Comparison of ENCODE assay signal across 16 cellular contexts in genomic region chrX:136260801-136261200, GRCh38. TPM values are rescaled to one million over a fixed set of nuclear protein-coding genes. Genes with fewer than 3 reads are reported as not detected.
DNase-seq lines count a peak whose midpoint lies in the region; ATAC-seq, FAIRE-seq and TF ChIP-seq lines count a peak whose summit lies in the region.
"Had no signal": no experiment of that assay in that cellular context is flagged by ENCODE, and none has a peak within 500 bp of the region (broad histone marks: within the 10 kb centered on the region; RNA-seq: fewer than 3 reads in every experiment).

No MANE protein-coding gene starts in this region.

- H3K27me3 Mint-ChIP-seq in osteocyte (ENCODE audit: unreplicated experiment): no peaks in the 10 kb centered on the region
- H3K27me3 Mint-ChIP-seq in naive thymus-derived CD8-positive, alpha-beta T cell: no peaks in the 10 kb centered on the region
- H3K27me3 Mint-ChIP-seq: naive thymus-derived CD4-positive, alpha-beta T cell had no signal

- peaks cover 4% of the 10 kb centered on the region for H3K9me3 Mint-ChIP-seq in osteocyte (ENCODE audit: unreplicated experiment)
- no peaks in the 10 kb centered on the region for H3K9me3 Mint-ChIP-seq in stimulated activated effector memory CD8-positive, alpha-beta T cell treated with anti-CD3 and anti-CD28 coated beads, Interleukin-12 subunit alpha, Interleukin-12 subunit beta, amount 100 ng/mL, for 72 hours
- no peaks in the 10 kb centered on the region for H3K9me3 Mint-ChIP-seq in naive thymus-derived CD8-positive, alpha-beta T cell
- H3K9me3 Mint-ChIP-seq: naive thymus-derived CD4-positive, alpha-beta T cell had no signal

- no peak overlapping the region for H3K27ac ChIP-seq in left lung
- H3K27ac ChIP-seq: cardiac muscle cell had no signal

- H3K4me1 Mint-ChIP-seq in osteocyte (ENCODE audit: unreplicated experiment): peaks cover 75% of the 10 kb centered on the region
- peaks cover 13% of the 10 kb centered on the region for H3K4me1 Mint-ChIP-seq in stimulated activated effector memory CD8-positive, alpha-beta T cell treated with anti-CD3 and anti-CD28 coated beads, Interleukin-12 subunit alpha, Interleukin-12 subunit beta, amount 100 ng/mL, for 72 hours
- peaks cover 6 to 11% (median 11%) of the 10 kb centered on the region in 4 donors for H3K4me1 Mint-ChIP-seq in naive thymus-derived CD8-positive, alpha-beta T cell

- no peaks in the 10 kb centered on the region for H3K9me3 ChIP-seq in left lung
- H3K9me3 ChIP-seq: Caco-2 had no signal

- H3K27ac Mint-ChIP-seq in osteocyte (ENCODE audit: unreplicated experiment): peak overlapping the region; percentile 85
- H3K27ac Mint-ChIP-seq in stimulated activated effector memory CD8-positive, alpha-beta T cell treated with anti-CD3 and anti-CD28 coated beads, Interleukin-12 subunit alpha, Interleukin-12 subunit beta, amount 100 ng/mL, for 72 hours: no peak overlapping the region
- H3K27ac Mint-ChIP-seq in naive thymus-derived CD8-positive, alpha-beta T cell: no peak overlapping the region

- no peaks in the 10 kb centered on the region for H3K4me1 ChIP-seq in left lung
- H3K4me1 ChIP-seq: Caco-2 had no signal

- H3K4me3 ChIP-seq in epithelial cell of esophagus (ENCODE audit: low read length): no peak overlapping the region
- no peak overlapping the region for H3K4me3 ChIP-seq in left lung
- H3K4me3 ChIP-seq: cardiac muscle cell had no signal

- FAIRE-seq in RCC 7860 (lab: Jason Lieb, UNC): peak; percentile 39

- H3K27me3 ChIP-seq in left lung: no peaks in the 10 kb centered on the region
- H3K27me3 ChIP-seq: cardiac muscle cell had no signal

- ATAC-seq in GM21529 (IDR thresholded peaks at IDR 0.05; ENCODE audit: unreplicated experiment) (no peak), left lung (no peak)
- ATAC-seq in stimulated activated effector memory CD8-positive, alpha-beta T cell treated with anti-CD3 and anti-CD28 coated beads, Interleukin-12 subunit alpha, Interleukin-12 subunit beta, amount 100 ng/mL, for 72 hours: no peak
- no peak for ATAC-seq in naive thymus-derived CD8-positive, alpha-beta T cell
- ATAC-seq: naive thymus-derived CD4-positive, alpha-beta T cell; sciatic nerve had no signal

- TF ChIP-seq CTCF in epithelial cell of esophagus (IDR thresholded peaks at IDR 0.05; ENCODE audit: insufficient read depth, low read depth, low read length, missing control alignments) (no peak), osteocyte (IDR thresholded peaks at IDR 0.05) (no peak), left lung (IDR thresholded peaks at IDR 0.05) (no peak)

- no peaks in the 10 kb centered on the region for H3K36me3 Mint-ChIP-seq in osteocyte (ENCODE audit: unreplicated experiment)
- no peaks in the 10 kb centered on the region for H3K36me3 Mint-ChIP-seq in stimulated activated effector memory CD8-positive, alpha-beta T cell treated with anti-CD3 and anti-CD28 coated beads, Interleukin-12 subunit alpha, Interleukin-12 subunit beta, amount 100 ng/mL, for 72 hours
- no peaks in the 10 kb centered on the region for H3K36me3 Mint-ChIP-seq in naive thymus-derived CD8-positive, alpha-beta T cell
- H3K36me3 Mint-ChIP-seq: naive thymus-derived CD4-positive, alpha-beta T cell had no signal

- POLR2A ChIA-PET in naive thymus-derived CD8-positive, alpha-beta T cell (lab: Charles Lee): no interaction called here

- intact Hi-C loops in left lung (cut with DNase I): loop anchor here in 1 of 2 donors (10.0 kb wide), 1 partner anchor 236 kb away; no protein-coding TSS in a partner anchor

- H3K4me3 Mint-ChIP-seq in osteocyte (ENCODE audit: unreplicated experiment): no peak overlapping the region
- H3K4me3 Mint-ChIP-seq in stimulated activated effector memory CD8-positive, alpha-beta T cell treated with anti-CD3 and anti-CD28 coated beads, Interleukin-12 subunit alpha, Interleukin-12 subunit beta, amount 100 ng/mL, for 72 hours: no peak overlapping the region
- H3K4me3 Mint-ChIP-seq in naive thymus-derived CD8-positive, alpha-beta T cell: no peak overlapping the region
- H3K4me3 Mint-ChIP-seq: naive thymus-derived CD4-positive, alpha-beta T cell had no signal

- no peaks in the 10 kb centered on the region for H3K36me3 ChIP-seq in left lung
- H3K36me3 ChIP-seq: cardiac muscle cell had no signal

- DNase-seq in GM03348 (ENCODE audit: low spot score): peak; percentile 18
- peak; percentile 62 for DNase-seq in RCC 7860 (ENCODE audit: low spot score)
- peak; percentile 51 for DNase-seq in epithelial cell of esophagus (ENCODE audit: low read depth)
- peak; percentile 84 for DNase-seq in osteocyte (ENCODE audit: extremely low spot score, unreplicated experiment)
- no peak for DNase-seq in stimulated activated effector memory CD8-positive, alpha-beta T cell treated with anti-CD3 and anti-CD28 coated beads, Interleukin-12 subunit alpha, Interleukin-12 subunit beta, amount 100 ng/mL, for 72 hours (ENCODE audit: low spot score in 2 of 2)
- DNase-seq in naive thymus-derived CD8-positive, alpha-beta T cell: no peak
- no peak for DNase-seq in left lung
- DNase-seq: activated CD4-positive, alpha-beta T cell treated with anti-CD3 and anti-CD28 coated beads for 1 hour; Caco-2; H7; naive thymus-derived CD4-positive, alpha-beta T cell; NCI-H146 had no signal

RNA-seq across cellular contexts. Expression of gene MAP7D3, which starts 9.6 kb away (rescaled TPM):
- total RNA-seq in osteocyte: 84.7 and 87.4 TPM in 2 replicates
- 1 to 10 TPM; 7.7 to 8.3 TPM for total RNA-seq in naive thymus-derived CD8-positive, alpha-beta T cell
- polyA plus RNA-seq in naive thymus-derived CD8-positive, alpha-beta T cell: 1 to 10 TPM; 3.5 to 5.6 (median 4.2) TPM
- total RNA-seq in left lung: 1 to 10 TPM; 7.6 to 9.0 TPM

RNA-seq across cellular contexts. Expression of gene ADGRG4, which starts 40.0 kb away (rescaled TPM):
- total RNA-seq in osteocyte: 0.13 and 0.16 TPM in 2 replicates
- not detected for total RNA-seq in naive thymus-derived CD8-positive, alpha-beta T cell
- not detected for polyA plus RNA-seq in naive thymus-derived CD8-positive, alpha-beta T cell
- total RNA-seq in left lung: under 1 TPM in 1 of 2 donors, not detected in 1; 0.03 TPM
- total RNA-seq: Caco-2; cardiac muscle cell; H7; kidney epithelial cell; naive thymus-derived CD4-positive, alpha-beta T cell had no signal
- polyA plus RNA-seq: cardiac muscle cell; naive thymus-derived CD4-positive, alpha-beta T cell had no signal

Comparison
In these comparisons a context has a peak if more than half of its experiments do, and no peak if none do; other contexts are left out.
1. DNase-seq: peak in GM03348 (single experiment), RCC 7860 (single experiment), epithelial cell of esophagus (single experiment) and osteocyte (single experiment); none in stimulated activated effector memory CD8-positive, alpha-beta T cell treated with anti-CD3 and anti-CD28 coated beads, Interleukin-12 subunit alpha, Interleukin-12 subunit beta, amount 100 ng/mL, for 72 hours (0 of 2), naive thymus-derived CD8-positive, alpha-beta T cell (0 of 10) and left lung (0 of 2).